Comparison of ENCODE assay signal across 1 cellular context in the genomic region with DNA sequence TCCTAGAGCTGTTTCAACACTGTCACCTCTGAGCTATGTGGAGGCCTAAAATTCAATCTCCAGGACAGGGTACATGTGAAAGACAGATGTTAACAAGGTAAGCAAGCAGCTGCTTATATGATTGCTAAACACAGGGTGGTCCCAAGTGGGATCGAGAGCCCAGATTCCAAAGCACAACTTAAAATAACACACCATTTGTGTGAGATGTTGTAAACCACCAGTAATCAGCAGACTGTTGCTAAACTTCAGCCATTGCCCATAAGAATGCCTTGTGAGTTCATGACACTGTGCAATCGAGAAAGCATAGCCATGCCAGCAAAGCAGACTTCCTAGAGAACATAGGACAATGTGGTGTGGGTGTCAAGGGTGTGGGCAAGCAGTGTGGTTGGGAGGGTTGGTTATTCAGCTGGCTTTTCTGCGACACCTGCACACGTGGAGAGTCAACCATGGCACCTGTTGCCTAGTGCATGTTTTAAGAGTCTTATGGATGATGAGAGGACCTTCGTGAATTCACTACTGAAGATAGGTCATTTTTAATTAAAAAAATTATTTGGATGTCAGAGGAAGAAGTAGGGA.
TF ChIP-seq lines count a peak whose summit lies in the region.

No MANE protein-coding gene starts in this region.

TF ChIP-seq in IMR-90, 13 proteins besides CTCF, POLR2A, EP300 and RAD21:
- no peak for TF ChIP-seq CEBPB (IDR thresholded peaks at IDR 0.05; ENCODE audit: low read depth, low read length)
- TF ChIP-seq RFX5 (IDR thresholded peaks at IDR 0.05; ENCODE audit: low read depth, low read length): no peak
- no peak for TF ChIP-seq SMC3 (IDR thresholded peaks at IDR 0.05; ENCODE audit: low read depth, low read length)
- no peak for TF ChIP-seq BHLHE40 (IDR thresholded peaks at IDR 0.05; ENCODE audit: low read depth, low read length)
- TF ChIP-seq CHD1 (IDR thresholded peaks at IDR 0.05; ENCODE audit: low read depth, low read length): no peak
- TF ChIP-seq USF2 (IDR thresholded peaks at IDR 0.05; ENCODE audit: low read depth, low read length): no peak
- TF ChIP-seq MAFK (IDR thresholded peaks at IDR 0.05; ENCODE audit: low read depth, low read length): no peak
- TF ChIP-seq RCOR1 (IDR thresholded peaks at IDR 0.05; ENCODE audit: insufficient replicate concordance, low read length): no peak
- no peak for TF ChIP-seq MXI1 (IDR thresholded peaks at IDR 0.05; ENCODE audit: borderline replicate concordance, low read depth, low read length)
- no peak for TF ChIP-seq NFE2L2 (IDR thresholded peaks at IDR 0.05; ENCODE audit: low read depth, low read length)
- no peak for TF ChIP-seq ELK1 (IDR thresholded peaks at IDR 0.05; ENCODE audit: borderline replicate concordance, low read depth, low read length)
- TF ChIP-seq MAZ (IDR thresholded peaks at IDR 0.05; ENCODE audit: borderline replicate concordance, low read depth, low read length): no peak
- no peak for TF ChIP-seq FOS (IDR thresholded peaks at IDR 0.05; ENCODE audit: low read depth, low read length)
